17 cellular contexts compared by ENCODE assay signal in genomic region chr13:42561752-42562467, GRCh38. TPM values are rescaled to one million over a fixed set of nuclear protein-coding genes. Genes with fewer than 3 reads are reported as not detected.
DNase-seq lines count a peak whose midpoint lies in the region; ATAC-seq, FAIRE-seq and TF ChIP-seq lines count a peak whose summit lies in the region.
"Had no signal": no experiment of that assay in that cellular context is flagged by ENCODE, and none has a peak within 500 bp of the region (broad histone marks: within the 10 kb centered on the region; RNA-seq: fewer than 3 reads in every experiment).

No MANE protein-coding gene starts in this region.

- 56 to 63% (median 61%) methylated on average over 3 of the region's 3 CpGs for WGBS in ovary, 3 donors

- peak; percentile 50 for FAIRE-seq in GM12892 (lab: Jason Lieb, UNC)
- FAIRE-seq: endometrium, G401.6, H54 had no signal

- H3K36me3 ChIP-seq in ovary, result no peaks in the 10 kb centered on the region

- CTCF ChIA-PET in CD4-positive, alpha-beta T cell (lab: Charles Lee), result no interaction called here

- H3K27ac ChIP-seq in ovary, result no peak overlapping the region
- H3K27ac ChIP-seq in CD4-positive, alpha-beta T cell (ENCODE audit: low read depth, low read length), result no peak overlapping the region

- TF ChIP-seq EP300 in ovary (IDR thresholded peaks at IDR 0.05), result no peak

- peaks cover 0 to 1% (median 0%) of the 10 kb centered on the region in 3 donors for H3K27me3 Mint-ChIP-seq in CD14-positive monocyte (ENCODE audit: low read depth in 3 of 3)
- peaks cover 7% of the 10 kb centered on the region for H3K27me3 Mint-ChIP-seq in activated naive CD8-positive, alpha-beta T cell treated with anti-CD3 and anti-CD28 coated beads, Interleukin-2, amount 50 U/mL, for 24 hours
- peaks cover 6% of the 10 kb centered on the region for H3K27me3 Mint-ChIP-seq in osteocyte (ENCODE audit: unreplicated experiment)
- no peaks in the 10 kb centered on the region for H3K27me3 Mint-ChIP-seq in CD4-positive, alpha-beta T cell

- peaks cover 0 to 6% of the 10 kb centered on the region in 2 donors for H3K36me3 Mint-ChIP-seq in CD14-positive monocyte
- peaks cover 7% of the 10 kb centered on the region for H3K36me3 Mint-ChIP-seq in activated naive CD8-positive, alpha-beta T cell treated with anti-CD3 and anti-CD28 coated beads, Interleukin-2, amount 50 U/mL, for 24 hours (ENCODE audit: low read depth)
- H3K36me3 Mint-ChIP-seq in osteocyte (ENCODE audit: unreplicated experiment), result no peaks in the 10 kb centered on the region
- H3K36me3 Mint-ChIP-seq in CD4-positive, alpha-beta T cell (ENCODE audit: low read depth), result no peaks in the 10 kb centered on the region
- H3K36me3 Mint-ChIP-seq: CD8-positive, alpha-beta memory T cell had no signal

- no peak for TF ChIP-seq POLR2A in GM12892 (IDR thresholded peaks at IDR 0.05; ENCODE audit: low read depth, low read length)
- TF ChIP-seq POLR2A in ovary (IDR thresholded peaks at IDR 0.05), result no peak

- no peaks in the 10 kb centered on the region for H3K9me3 ChIP-seq in ovary
- no peaks in the 10 kb centered on the region for H3K9me3 ChIP-seq in CD4-positive, alpha-beta T cell (ENCODE audit: control insufficient read depth, low read length)

- H3K4me3 Mint-ChIP-seq in CD14-positive monocyte (peak overlapping the region in 1 of 2 donors; percentile 8), osteocyte (ENCODE audit: unreplicated experiment) (no peak overlapping the region)
- H3K4me3 Mint-ChIP-seq in activated naive CD8-positive, alpha-beta T cell treated with anti-CD3 and anti-CD28 coated beads, Interleukin-2, amount 50 U/mL, for 24 hours, result no peak overlapping the region
- no peak overlapping the region for H3K4me3 Mint-ChIP-seq in CD4-positive, alpha-beta T cell
- H3K4me3 Mint-ChIP-seq: CD8-positive, alpha-beta memory T cell had no signal

- intact Hi-C loops in CD14-positive monocyte (cut with micrococcal nuclease) (no loop called here), ovary (cut with DNase I) (no loop called here)
- intact Hi-C loops in CD4-positive, alpha-beta T cell (cut with DNase I, micrococcal nuclease), result no loop called here

- TF ChIP-seq CTCF in CD14-positive monocyte (IDR thresholded peaks at IDR 0.05), result no peak
- TF ChIP-seq CTCF in osteocyte (IDR thresholded peaks at IDR 0.05), result no peak
- no peak for TF ChIP-seq CTCF in ovary (IDR thresholded peaks at IDR 0.05)
- TF ChIP-seq CTCF in CD4-positive, alpha-beta T cell (IDR thresholded peaks at IDR 0.05), result no peak

- peak; percentile 84 for ATAC-seq in activated naive CD8-positive, alpha-beta T cell treated with anti-CD3 and anti-CD28 coated beads, Interleukin-2, amount 50 U/mL, for 24 hours
- no peak for ATAC-seq in CD4-positive, alpha-beta T cell (ENCODE audit: poor library complexity)

- no peak for DNase-seq in CD14-positive monocyte (ENCODE audit: low spot score)
- DNase-seq in GM12892 (ENCODE audit: insufficient read length), result no peak
- no peak for DNase-seq in activated naive CD8-positive, alpha-beta T cell treated with anti-CD3 and anti-CD28 coated beads, Interleukin-2, amount 50 U/mL, for 24 hours
- no peak for DNase-seq in osteocyte (ENCODE audit: extremely low spot score, unreplicated experiment)
- DNase-seq in NCI-H748 (lab: John Stamatoyannopoulos, UW; ENCODE audit: unreplicated experiment), result no peak
- no peak for DNase-seq in ovary
- DNase-seq in CD4-positive, alpha-beta T cell, result no peak
- DNase-seq: CD8-positive, alpha-beta memory T cell; glutamatergic neuron; kidney glomerular epithelial cell; NCI-H2029; NCI-H748 treated with DMSO at 0.1 percent for 48 hours; SHP77 had no signal

- POLR2A ChIA-PET in CD4-positive, alpha-beta T cell (lab: Charles Lee), result no interaction called here

- H3K4me3 ChIP-seq in ovary, result no peak overlapping the region

- peaks cover 7 to 23% (median 17%) of the 10 kb centered on the region in 7 donors for H3K9me3 Mint-ChIP-seq in CD14-positive monocyte
- H3K9me3 Mint-ChIP-seq in activated naive CD8-positive, alpha-beta T cell treated with anti-CD3 and anti-CD28 coated beads, Interleukin-2, amount 50 U/mL, for 24 hours, result peaks cover 3% of the 10 kb centered on the region
- H3K9me3 Mint-ChIP-seq in osteocyte (ENCODE audit: unreplicated experiment), result peaks cover 5% of the 10 kb centered on the region
- H3K9me3 Mint-ChIP-seq in CD4-positive, alpha-beta T cell, result peaks cover 6% of the 10 kb centered on the region

- H3K4me1 Mint-ChIP-seq in CD14-positive monocyte (peaks cover 21% of the 10 kb centered on the region), osteocyte (ENCODE audit: unreplicated experiment) (peaks cover 10% of the 10 kb centered on the region)
- H3K4me1 Mint-ChIP-seq in activated naive CD8-positive, alpha-beta T cell treated with anti-CD3 and anti-CD28 coated beads, Interleukin-2, amount 50 U/mL, for 24 hours, result peaks cover 16% of the 10 kb centered on the region
- H3K4me1 Mint-ChIP-seq in CD4-positive, alpha-beta T cell (ENCODE audit: low read depth), result no peaks in the 10 kb centered on the region
- H3K4me1 Mint-ChIP-seq: CD8-positive, alpha-beta memory T cell had no signal

- H3K4me1 ChIP-seq in ovary (ENCODE audit: insufficient read depth), result no peaks in the 10 kb centered on the region

- H3K27me3 ChIP-seq in ovary, result no peaks in the 10 kb centered on the region
- no peaks in the 10 kb centered on the region for H3K27me3 ChIP-seq in CD4-positive, alpha-beta T cell (ENCODE audit: control insufficient read depth, insufficient read depth, low read length)

- peak overlapping the region; percentile 19 to 85 (median 68) for H3K27ac Mint-ChIP-seq in CD14-positive monocyte
- H3K27ac Mint-ChIP-seq in activated naive CD8-positive, alpha-beta T cell treated with anti-CD3 and anti-CD28 coated beads, Interleukin-2, amount 50 U/mL, for 24 hours, result peak overlapping the region; percentile 19
- H3K27ac Mint-ChIP-seq in osteocyte (ENCODE audit: unreplicated experiment), result peak overlapping the region; percentile 21
- H3K27ac Mint-ChIP-seq in CD4-positive, alpha-beta T cell, result no peak overlapping the region
- H3K27ac Mint-ChIP-seq: CD8-positive, alpha-beta memory T cell had no signal

RNA-seq across cellular contexts. Expression of gene TNFSF11, which starts 12.0 kb away (rescaled TPM):
- polyA plus RNA-seq in CD14-positive monocyte (not detected), ovary (under 1 TPM in 1 of 2 donors, not detected in 1; 0.13 TPM)
- 41.3 TPM for polyA plus RNA-seq in GM12892 (2012; ENCODE audit: missing spikeins)
- total RNA-seq in osteocyte (0.26 TPM in 1 of 2 replicates, not detected in the other), ovary (not detected)
- total RNA-seq in CD4-positive, alpha-beta T cell, result under 1 TPM; 0.38 to 0.45 TPM
- total RNA-seq: temporal lobe had no signal
